Comparison of ENCODE assay signal across 8 cellular contexts in genomic region chr6:111258615-111259088, GRCh38.
DNase-seq lines count a peak whose midpoint lies in the region; ATAC-seq and TF ChIP-seq lines count a peak whose summit lies in the region.

No MANE protein-coding gene starts in this region.

- no peaks in the 10 kb centered on the region for H3K9me3 ChIP-seq in stomach

- TF ChIP-seq POLR2A in stomach (IDR thresholded peaks at IDR 0.05) = no peak

- no peaks in the 10 kb centered on the region for H3K9me3 Mint-ChIP-seq in T-helper 1 cell treated with Interleukin-12 subunit alpha and Interleukin-12 subunit beta and Interleukin-4 antibody, amounts not matched to agents 30 μg/mL and 1 μg/mL, for 36 hours
- H3K9me3 Mint-ChIP-seq in T-cell (no peaks in the 10 kb centered on the region), glutamatergic neuron (ENCODE audit: unreplicated experiment) (peaks cover 2% of the 10 kb centered on the region)

- peaks cover 13 to 36% (median 24%) of the 10 kb centered on the region in 4 donors for H3K4me1 ChIP-seq in stomach

- ATAC-seq in T-cell (replicated peaks in 1 of 4) = peak in 1 of 4 experiments; percentile 3

- H3K4me3 Mint-ChIP-seq in T-helper 1 cell treated with Interleukin-12 subunit alpha and Interleukin-12 subunit beta and Interleukin-4 antibody, amounts not matched to agents 30 μg/mL and 1 μg/mL, for 36 hours = peak overlapping the region; percentile 84
- H3K4me3 Mint-ChIP-seq in T-cell (peak overlapping the region; percentile 66 to 85 (median 81)), glutamatergic neuron (ENCODE audit: unreplicated experiment) (peak overlapping the region; percentile 69)

- H3K36me3 Mint-ChIP-seq in T-helper 1 cell treated with Interleukin-12 subunit alpha and Interleukin-12 subunit beta and Interleukin-4 antibody, amounts not matched to agents 30 μg/mL and 1 μg/mL, for 36 hours (ENCODE audit: low read depth) = peaks cover 1% of the 10 kb centered on the region
- H3K36me3 Mint-ChIP-seq in T-cell (peaks cover under 1% of the 10 kb centered on the region), glutamatergic neuron (ENCODE audit: unreplicated experiment) (no peaks in the 10 kb centered on the region)

- DNase-seq in T-helper 1 cell = no peak
- no peak for DNase-seq in T-cell
- no peak for DNase-seq in glutamatergic neuron
- no peak for DNase-seq in stomach
- DNase-seq in SK-N-DZ (ENCODE audit: low spot score) = no peak
- no peak for DNase-seq in stimulated activated naive CD4-positive, alpha-beta T cell treated with Interleukin-2 at 50 U/mL for 16 hours (lab: John Stamatoyannopoulos, UW)
- no peak for DNase-seq in GM19240 (ENCODE audit: insufficient read length, low spot score)

- peak overlapping the region in 3 of 5 donors; percentile 89 to 95 (median 94) for H3K27ac ChIP-seq in stomach

- TF ChIP-seq CTCF in glutamatergic neuron (IDR thresholded peaks at IDR 0.05; ENCODE audit: partially characterized antibody, unreplicated experiment) (no peak), stomach (IDR thresholded peaks at IDR 0.05) (no peak)

- H3K4me1 Mint-ChIP-seq in T-helper 1 cell treated with Interleukin-12 subunit alpha and Interleukin-12 subunit beta and Interleukin-4 antibody, amounts not matched to agents 30 μg/mL and 1 μg/mL, for 36 hours (ENCODE audit: low read depth) = peaks cover 23% of the 10 kb centered on the region
- H3K4me1 Mint-ChIP-seq in T-cell (peaks cover 29 to 33% (median 30%) of the 10 kb centered on the region in 3 donors), glutamatergic neuron (ENCODE audit: low read depth, unreplicated experiment) (peaks cover 20% of the 10 kb centered on the region)

- intact Hi-C loops in stomach (cut with DNase I; ENCODE audit: low total_unique reads) = no loop called here

- WGBS in stomach, 5 donors = 10 to 18% (median 15%) methylated on average over 18 of the region's 18 CpGs

- H3K4me3 ChIP-seq in stomach = peak overlapping the region; percentile 68 to 88 (median 74)

- peaks cover 0 to 8% (median 0%) of the 10 kb centered on the region in 3 donors for H3K27me3 ChIP-seq in stomach

- H3K27me3 Mint-ChIP-seq in T-helper 1 cell treated with Interleukin-12 subunit alpha and Interleukin-12 subunit beta and Interleukin-4 antibody, amounts not matched to agents 30 μg/mL and 1 μg/mL, for 36 hours (ENCODE audit: low read depth) = peaks cover 17% of the 10 kb centered on the region
- H3K27me3 Mint-ChIP-seq in T-cell = peaks cover 5 to 12% of the 10 kb centered on the region in 2 donors
- H3K27me3 Mint-ChIP-seq in glutamatergic neuron (ENCODE audit: unreplicated experiment) = peaks cover 3% of the 10 kb centered on the region

- CTCF ChIA-PET in T-cell (lab: Charles Lee) = interaction anchor here (0.5 to 2.5 kb wide), 38 partner anchors 9 to 905 kb away, joined by 3 to 74 read pairs (median 4); partner anchors contain the start of genes AMD1 (in 1 of the 2), CDK19 (in 1 of the 2), FAM229B (in 1 of the 2) and FYN (in 1 of the 2)

- peaks cover 0 to 2% (median under 1%) of the 10 kb centered on the region in 4 donors for H3K36me3 ChIP-seq in stomach

- peak overlapping the region; percentile 91 for H3K27ac Mint-ChIP-seq in T-helper 1 cell treated with Interleukin-12 subunit alpha and Interleukin-12 subunit beta and Interleukin-4 antibody, amounts not matched to agents 30 μg/mL and 1 μg/mL, for 36 hours
- peak overlapping the region; percentile 83 to 84 for H3K27ac Mint-ChIP-seq in T-cell
- H3K27ac Mint-ChIP-seq in glutamatergic neuron (ENCODE audit: unreplicated experiment) = peak overlapping the region; percentile 82

- no peak for TF ChIP-seq EP300 in stomach (IDR thresholded peaks at IDR 0.05)

- POLR2A ChIA-PET in T-cell (lab: Charles Lee) = interaction anchor here in 1 of 2 donors (0.6 to 1.5 kb wide), 8 partner anchors 46 to 829 kb away, joined by 3 to 16 read pairs (median 5); partner anchors contain the start of genes AMD1, FAM229B, REV3L and TUBE1
